Comparison of ENCODE assay signal across 19 cellular contexts in genomic region chr18:79708412-79708811, GRCh38.
"Had no signal": no experiment of that assay in that cellular context is flagged by ENCODE, and none has a peak within 500 bp of the region (broad histone marks: within the 10 kb centered on the region; RNA-seq: fewer than 3 reads in every experiment).

No MANE protein-coding gene starts in this region.

- H3K27me3 Mint-ChIP-seq: type B pancreatic cell had no signal

- H3K4me3 Mint-ChIP-seq: nephron, type B pancreatic cell had no signal

- H3K4me1 ChIP-seq: gastroesophageal sphincter, pancreas had no signal

- H3K4me3 ChIP-seq: cardiac muscle cell, gastroesophageal sphincter, pancreas, thoracic aorta had no signal

- H3K4me1 Mint-ChIP-seq: nephron had no signal

- H3K27ac Mint-ChIP-seq: nephron, type B pancreatic cell had no signal

- H3K9me3 ChIP-seq: gastroesophageal sphincter, pancreas, thoracic aorta had no signal

- ATAC-seq: gastroesophageal sphincter, left colon, pancreas, right cardiac atrium had no signal

- H3K27ac ChIP-seq: cardiac muscle cell, epithelial cell of prostate, gastroesophageal sphincter, pancreas, thoracic aorta had no signal

- H3K9me3 Mint-ChIP-seq: nephron, type B pancreatic cell had no signal

- H3K27me3 ChIP-seq: cardiac muscle cell, gastroesophageal sphincter, pancreas had no signal

- FAIRE-seq: keratinocyte, pancreas, TTC549 had no signal

- DNase-seq: activated CD4-positive, alpha-beta T cell treated with anti-CD3 and anti-CD28 coated beads for 1 hour; activated CD4-positive, alpha-beta T cell treated with anti-CD3 and anti-CD28 coated beads, Interleukin-2, amount 50 U/mL, for 1 hour; activated naive CD4-positive, alpha-beta T cell treated with Interleukin-2 at 50 U/mL for 16 hours; activated T-cell treated with anti-CD3 and anti-CD28 coated beads for 4 hours; cortex of kidney; left colon; mesenchymal stem cell; pancreas; right cardiac atrium; stimulated activated CD4-positive, alpha-beta T cell treated with anti-CD3 and anti-CD28 coated beads, Interleukin-1b, Interleukin-23, amount 100 ng/mL, for 48 hours; T-helper 1 cell had no signal
